Comparison of ENCODE assay signal across 8 cellular contexts in genomic region chr14:103522028-103522581, GRCh38. TPM values are rescaled to one million over a fixed set of nuclear protein-coding genes. Genes with fewer than 3 reads are reported as not detected.
DNase-seq lines count a peak whose midpoint lies in the region; ATAC-seq and TF ChIP-seq lines count a peak whose summit lies in the region.

No MANE protein-coding gene starts in this region.

- H3K9me3 ChIP-seq in WERI-Rb-1 (ENCODE audit: severe bottlenecking): no peaks in the 10 kb centered on the region
- no peaks in the 10 kb centered on the region for H3K9me3 ChIP-seq in prostate gland

- TF ChIP-seq CTCF in WERI-Rb-1 (IDR thresholded peaks at IDR 0.05; ENCODE audit: low read depth, low read length) (no peak), prostate gland (IDR thresholded peaks at IDR 0.05) (no peak)

- peaks cover 44% of the 10 kb centered on the region for H3K4me1 ChIP-seq in prostate gland (replicated peaks)

- DNase-seq in NCI-H510A treated with DMSO at 0.1 percent for 48 hours (lab: John Stamatoyannopoulos, UW) (peak; percentile 4), NCI-H510A (lab: John Stamatoyannopoulos, UW) (no peak), WERI-Rb-1 (no peak), globus pallidus (ENCODE audit: low spot score) (peak; percentile 32), prostate gland (ENCODE audit: low spot score) (no peak)
- DNase-seq in activated CD4-positive, CD25-positive, alpha-beta regulatory T cell treated with anti-CD3 and anti-CD28 coated beads, Interleukin-2, amount 50 U/mL, for 72 hours: no peak

- H3K27me3 ChIP-seq in WERI-Rb-1 (ENCODE audit: insufficient read depth, low read depth, severe bottlenecking) (no peaks in the 10 kb centered on the region), prostate gland (replicated peaks; ENCODE audit: insufficient read depth) (no peaks in the 10 kb centered on the region)

- intact Hi-C loops in prostate gland (cut with DNase I): no loop called here

- H3K27ac ChIP-seq in WERI-Rb-1 (peak overlapping the region; percentile 74), prostate gland (peak overlapping the region; percentile 86 to 92)

- WGBS in prostate gland: 0% methylated on average over 22 of the region's 64 CpGs

- H3K36me3 ChIP-seq in WERI-Rb-1 (peaks cover 36% of the 10 kb centered on the region), prostate gland (no peaks in the 10 kb centered on the region)

- peak overlapping the region; percentile 87 for H3K4me3 ChIP-seq in WERI-Rb-1 (ENCODE audit: low read depth, low read length)
- H3K4me3 ChIP-seq in prostate gland: peak overlapping the region; percentile 49 to 71

- TF ChIP-seq POLR2A in prostate gland (IDR thresholded peaks at IDR 0.05): no peak

- no peak for ATAC-seq in HG02588 (IDR thresholded peaks at IDR 0.05; ENCODE audit: unreplicated experiment)
- ATAC-seq in GM18520 (IDR thresholded peaks at IDR 0.05; ENCODE audit: unreplicated experiment): no peak

RNA-seq across cellular contexts. Expression of gene CKB, which starts 0.5 kb away (rescaled TPM):
- total RNA-seq in prostate gland: 1,000 to 10,000 TPM; 1,199 to 1,838 TPM

RNA-seq across cellular contexts. Expression of gene TRMT61A, which starts 6.9 kb away (rescaled TPM):
- 10 to 100 TPM; 19.6 to 40.4 TPM for total RNA-seq in prostate gland

RNA-seq across cellular contexts. Expression of gene BAG5, which starts 40.4 kb away (rescaled TPM):
- 10 to 100 TPM; 31.2 to 33.3 TPM for total RNA-seq in prostate gland

RNA-seq across cellular contexts. Expression of gene COA8, which starts 40.7 kb away (rescaled TPM):
- 10 to 100 TPM; 24.3 to 24.9 TPM for total RNA-seq in prostate gland

Comparison
In these comparisons a context has a peak if more than half of its experiments do, and no peak if none do; other contexts are left out.
1. DNase-seq: peak in NCI-H510A treated with DMSO at 0.1 percent for 48 hours (single experiment) and globus pallidus (single experiment); none in NCI-H510A (single experiment), WERI-Rb-1 (single experiment), prostate gland (single experiment) and activated CD4-positive, CD25-positive, alpha-beta regulatory T cell treated with anti-CD3 and anti-CD28 coated beads, Interleukin-2, amount 50 U/mL, for 72 hours (single experiment).